Comparison of ENCODE assay signal across 1 cellular context in genomic region chr11:236774-237767, GRCh38.
TF ChIP-seq lines count a peak whose summit lies in the region.

Gene PSMD13, plus strand, starts transcription at chr11:236976. Its CDS starts 74 bp downstream, at chr11:237050.

TF ChIP-seq in PFSK-1, 5 proteins besides CTCF, POLR2A, EP300 and RAD21:
- peak; percentile 89 for TF ChIP-seq FOXP2 (optimal IDR thresholded peaks at IDR 0.05; ENCODE audit: borderline replicate concordance, extremely low read depth, extremely low read length, insufficient read depth)
- peak; percentile 97 for TF ChIP-seq POLR2AphosphoS5 (IDR thresholded peaks at IDR 0.05; ENCODE audit: low read depth, low read length)
- peak; percentile 91; the same call in 1 of the 2 replicates for TF ChIP-seq SIN3A (IDR thresholded peaks at IDR 0.05; ENCODE audit: borderline replicate concordance, insufficient read depth, low read length)
- peak in 1 of 2 experiments; percentile 66; a peak in 1 of 4 replicates for TF ChIP-seq REST (IDR thresholded peaks at IDR 0.05; ENCODE audit: insufficient read depth in 1 of 2, low read depth in 2 of 2, low read length in 2 of 2)
- peak; percentile 98 for TF ChIP-seq TAF1 (IDR thresholded peaks at IDR 0.05; ENCODE audit: borderline replicate concordance, insufficient read depth, low read length)
TF ChIP-seq in PFSK-1: peak in this region for 5.
